In the genomic region with DNA sequence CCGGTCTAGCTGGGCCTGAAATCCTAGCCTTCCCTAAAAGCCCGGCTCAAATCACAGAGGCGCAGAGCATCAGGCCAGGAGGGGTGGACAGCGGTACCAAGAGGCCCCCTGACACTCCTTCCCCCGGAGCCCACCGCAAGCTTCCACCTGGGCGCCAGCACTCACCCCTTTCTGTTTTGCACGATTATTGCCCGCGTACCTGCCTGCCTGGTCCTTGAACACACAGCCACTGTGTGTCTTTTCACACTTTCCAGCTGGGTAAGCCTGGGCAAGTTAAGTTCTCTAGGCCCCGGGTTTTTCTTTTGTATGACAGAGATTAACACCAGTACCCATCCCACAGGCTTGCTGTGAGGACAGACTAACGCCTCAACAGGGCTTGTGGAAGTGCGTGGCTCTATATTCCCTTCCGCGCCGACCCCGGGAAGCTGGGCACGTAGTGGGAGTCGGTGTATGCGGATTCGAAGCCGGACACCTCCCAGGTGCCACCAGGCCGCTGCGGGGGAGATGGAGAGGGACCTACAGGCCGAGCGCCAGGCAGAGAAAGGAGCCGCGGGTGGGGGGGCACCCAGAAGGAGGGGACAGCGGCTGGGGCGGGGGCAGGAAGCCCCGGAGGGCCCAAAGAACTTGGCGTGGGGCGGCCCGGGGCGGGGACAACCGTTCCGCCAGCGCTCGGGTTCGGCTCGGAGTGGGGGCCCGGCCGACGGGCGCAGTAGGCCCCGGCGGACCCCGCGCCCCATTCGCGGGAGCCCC, we compare ENCODE assay signal across 8 cellular contexts. TPM values are rescaled to one million over a fixed set of nuclear protein-coding genes. Genes with fewer than 3 reads are reported as not detected.
A peak's percentile ranks its signal among the peaks of the same experiment; 100 is the strongest.
DNase-seq lines count a peak whose midpoint lies in the region; ATAC-seq, FAIRE-seq and TF ChIP-seq lines count a peak whose summit lies in the region.

No MANE protein-coding gene starts in this region.

- 1 to 4% methylated on average over 30 to 51 of the region's 51 CpGs for WGBS in pancreas, 2 donors

- CTCF ChIA-PET in PC-9 (lab: Charles Lee), result interaction anchor here (0.5 kb wide), 1 partner anchor 295 kb away, joined by 19 read pairs; no protein-coding TSS in a partner anchor

- no peaks in the 10 kb centered on the region for H3K9me2 ChIP-seq in PC-9 (ENCODE audit: insufficient read depth)

- H3K4me1 ChIP-seq in PC-9 (replicated peaks; ENCODE audit: insufficient read depth), result peaks cover 17% of the 10 kb centered on the region
- H3K4me1 ChIP-seq in pancreas, result peaks cover 0 to 15% (median 0%) of the 10 kb centered on the region in 3 donors

- H3K9me3 ChIP-seq in PC-9 (ENCODE audit: insufficient read depth, low read depth) (no peaks in the 10 kb centered on the region), pancreas (no peaks in the 10 kb centered on the region)

- H4K20me1 ChIP-seq in PC-9 (ENCODE audit: insufficient read depth), result peaks cover 4% of the 10 kb centered on the region; the same call in 1 of the 2 replicates

- no peaks in the 10 kb centered on the region for H3F3A ChIP-seq in PC-9 (ENCODE audit: insufficient read depth, low read depth)

- no TSS peak for BruUV-seq in PC-9 (replicated peaks; lab: Mats Ljungman, UMichigan)

- H3K4me3 ChIP-seq in PC-9, result peak overlapping the region; percentile 94
- peak overlapping the region; percentile 40 to 80 (median 70) for H3K4me3 ChIP-seq in pancreas

- H3K27ac ChIP-seq in PC-9 (0 out of 2 replicates have a peak overlapping the region, but pooled peaks have one; percentile 8), pancreas (peak overlapping the region; percentile 31 to 74 (median 59))

- TF ChIP-seq CTCF in PC-9 (conservative IDR thresholded peaks at IDR 0.05) (no peak), pancreas (IDR thresholded peaks at IDR 0.05) (no peak)

- POLR2A ChIA-PET in PC-9 (lab: Charles Lee; ENCODE audit: unreplicated experiment), result interaction anchor here (0.6 to 0.7 kb wide), 2 partner anchors 37 to 474 kb away, joined by 3 to 20 read pairs; no protein-coding TSS in a partner anchor

- intact Hi-C loops in PC-9 (cut with micrococcal nuclease; ENCODE audit: unreplicated experiment) (loop anchor here (1.0 to 10.0 kb wide), 10 partner anchors 75 to 532 kb away; a partner anchor contains a TSS), pancreas (cut with DNase I) (no loop called here)

- H2AFZ ChIP-seq in PC-9, result peak overlapping the region; percentile 74

- peaks cover 26% of the 10 kb centered on the region for H3K79me2 ChIP-seq in PC-9 (ENCODE audit: low read depth)

- peak overlapping the region; percentile 96 for H3K4me2 ChIP-seq in PC-9

- no peak for FAIRE-seq in pancreas (lab: Jason Lieb, UNC)

- ATAC-seq in HG02938 (IDR thresholded peaks at IDR 0.05; ENCODE audit: unreplicated experiment), result peak; percentile 26
- ATAC-seq in pancreas, result peak; percentile 13 to 45 (median 30)

- H3K27me3 ChIP-seq in PC-9 (ENCODE audit: insufficient read depth, low read depth) (no peaks in the 10 kb centered on the region), pancreas (no peaks in the 10 kb centered on the region)

- H3K36me3 ChIP-seq in PC-9 (ENCODE audit: low read depth), result peaks cover 16% of the 10 kb centered on the region
- H3K36me3 ChIP-seq in pancreas, result peaks cover 0 to 21% (median 19%) of the 10 kb centered on the region in 3 donors

- DNase-seq in NCI-H2081 (lab: John Stamatoyannopoulos, UW), result peak; percentile 23 to 52
- no peak for DNase-seq in NCI-H2081 treated with DMSO at 0.1 percent for 48 hours (lab: John Stamatoyannopoulos, UW)
- DNase-seq in PC-9, result peak in 1 of 2 experiments; percentile 51
- peak; percentile 61 for DNase-seq in activated gamma-delta T cell treated with Interleukin-2 at 50 U/mL for 16 hours
- DNase-seq in germinal center (ENCODE audit: low spot score), result peak; percentile 48
- DNase-seq in pancreas, result peak; percentile 40 to 85 (median 56)
- no peak for DNase-seq in cortex of kidney (lab: John Stamatoyannopoulos, UW)

RNA-seq across cellular contexts. Expression of a gene that starts 0.8 kb away (rescaled TPM):
- total RNA-seq in PC-9 (2021) (19.2 and 19.3 TPM in 2 replicates), pancreas (10 to 100 TPM in 1 of 6 donors, 1 to 10 TPM in 5; 6.3 to 10.9 (median 6.4) TPM)
- polyA plus RNA-seq in pancreas, result 1 to 10 TPM; 9.5 to 9.8 TPM

RNA-seq across cellular contexts. Expression of a gene that starts 36.0 kb away (rescaled TPM):
- total RNA-seq in PC-9 (2021) (10.6 and 13.3 TPM in 2 replicates), pancreas (1 to 10 TPM; 4.0 to 8.0 (median 6.1) TPM)
- polyA plus RNA-seq in pancreas, result 1 to 10 TPM; 5.3 to 7.3 TPM

Comparison
In these comparisons a context has a peak if more than half of its experiments do, and no peak if none do; other contexts are left out.
1. DNase-seq: peak in NCI-H2081 (2 of 2), activated gamma-delta T cell treated with Interleukin-2 at 50 U/mL for 16 hours (single experiment), germinal center (single experiment) and pancreas (6 of 6); none in NCI-H2081 treated with DMSO at 0.1 percent for 48 hours (single experiment) and cortex of kidney (single experiment).